ENCODE assay signal across 13 cellular contexts in the genomic region with DNA sequence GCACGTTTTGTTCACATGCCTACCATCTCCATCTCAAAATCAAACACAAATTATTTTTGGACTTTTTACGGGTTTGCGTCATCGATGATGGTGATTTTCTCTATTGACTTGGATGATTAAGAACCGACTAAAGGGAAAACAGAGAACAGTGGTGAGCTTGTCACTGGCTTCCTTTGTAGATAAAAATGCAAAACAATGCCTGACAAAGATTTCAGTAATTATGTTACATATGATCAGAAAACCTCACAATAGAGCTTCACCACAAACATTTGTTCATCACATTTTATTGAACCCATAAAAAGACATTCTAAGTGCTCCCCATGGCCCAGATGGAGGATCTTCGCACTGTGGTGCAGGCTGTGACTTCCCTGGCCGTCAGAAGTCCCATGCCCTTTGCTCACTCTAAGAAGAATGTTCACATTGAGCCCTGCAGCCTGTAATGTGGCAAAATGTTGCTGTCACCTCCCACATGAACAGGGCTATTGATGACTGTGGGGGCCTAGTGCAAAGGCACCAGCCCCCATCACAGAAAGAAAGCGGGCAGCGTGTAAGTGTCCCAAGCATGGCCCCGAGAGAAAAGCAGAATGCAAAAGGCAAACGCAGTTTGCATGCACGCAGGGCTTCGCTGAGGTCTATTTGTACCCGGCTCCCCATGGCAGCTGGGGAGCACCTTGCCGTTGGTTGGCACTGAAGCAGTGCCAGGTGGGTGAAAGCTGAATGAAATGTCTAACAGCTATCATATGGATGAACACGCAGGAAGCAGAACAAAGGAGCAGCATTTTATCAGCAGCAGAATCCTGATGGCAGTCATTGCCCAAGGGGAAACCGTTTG.
DNase-seq lines count a peak whose midpoint lies in the region; TF ChIP-seq lines count a peak whose summit lies in the region.
"Had no signal": no experiment of that assay in that cellular context is flagged by ENCODE, and none has a peak within 500 bp of the region (broad histone marks: within the 10 kb centered on the region; RNA-seq: fewer than 3 reads in every experiment).

No MANE protein-coding gene starts in this region.

- H3K9me3 ChIP-seq in vagina (no peaks in the 10 kb centered on the region), ascending aorta (no peaks in the 10 kb centered on the region), Peyer's patch (no peaks in the 10 kb centered on the region)
- H3K9me3 ChIP-seq: BE2C had no signal

- H3K27me3 ChIP-seq in vagina (no peaks in the 10 kb centered on the region), ascending aorta (no peaks in the 10 kb centered on the region), Peyer's patch (no peaks in the 10 kb centered on the region)
- H3K27me3 ChIP-seq: BE2C, brain microvascular endothelial cell had no signal

- no peak for DNase-seq in activated naive CD4-positive, alpha-beta T cell (lab: John Stamatoyannopoulos, UW)
- DNase-seq in activated T-helper 2 cell treated with anti-CD3 and anti-CD28 coated beads, Interferon-gamma antibody, Interleukin-2, Interleukin-4, amounts not matched to agents 10 μg/mL and 5 μg/mL and 100 μg/mL, durations not matched to agents 14 hours and 24 hours and 36 hours (ENCODE audit: low spot score) = no peak
- DNase-seq in vagina (ENCODE audit: extremely low spot score in 2 of 2) (no peak), ascending aorta (ENCODE audit: low spot score in 2 of 2) (no peak), NCI-H1048 (lab: John Stamatoyannopoulos, UW) (no peak), Peyer's patch (no peak)
- DNase-seq: BE2C, brain microvascular endothelial cell, H7, NCI-H524 treated with DMSO at 0.1 percent for 48 hours had no signal

- H3K27ac Mint-ChIP-seq in activated naive CD4-positive, alpha-beta T cell treated with anti-CD3 and anti-CD28 coated beads, Interleukin-2, amount 50 U/mL, for 24 hours = peak overlapping the region; percentile 59
- H3K27ac Mint-ChIP-seq in activated T-helper 2 cell treated with anti-CD3 and anti-CD28 coated beads, Interferon-gamma antibody, Interleukin-2, Interleukin-4, amounts not matched to agents 10 μg/mL and 5 μg/mL and 100 μg/mL, durations not matched to agents 14 hours and 24 hours and 36 hours = peak overlapping the region; percentile 14
- peak overlapping the region in 2 of 3 experiments; percentile 16 to 20 for H3K27ac Mint-ChIP-seq in nephron

- H3K36me3 Mint-ChIP-seq in activated naive CD4-positive, alpha-beta T cell treated with anti-CD3 and anti-CD28 coated beads, Interleukin-2, amount 50 U/mL, for 24 hours = peaks cover 20% of the 10 kb centered on the region
- peaks cover 81% of the 10 kb centered on the region for H3K36me3 Mint-ChIP-seq in activated T-helper 2 cell treated with anti-CD3 and anti-CD28 coated beads, Interferon-gamma antibody, Interleukin-2, Interleukin-4, amounts not matched to agents 10 μg/mL and 5 μg/mL and 100 μg/mL, durations not matched to agents 14 hours and 24 hours and 36 hours (ENCODE audit: low read depth)
- no peaks in the 10 kb centered on the region for H3K36me3 Mint-ChIP-seq in nephron (ENCODE audit: low read depth)

- H3K9me3 Mint-ChIP-seq in activated naive CD4-positive, alpha-beta T cell treated with anti-CD3 and anti-CD28 coated beads, Interleukin-2, amount 50 U/mL, for 24 hours = no peaks in the 10 kb centered on the region
- no peaks in the 10 kb centered on the region for H3K9me3 Mint-ChIP-seq in activated T-helper 2 cell treated with anti-CD3 and anti-CD28 coated beads, Interferon-gamma antibody, Interleukin-2, Interleukin-4, amounts not matched to agents 10 μg/mL and 5 μg/mL and 100 μg/mL, durations not matched to agents 14 hours and 24 hours and 36 hours
- H3K9me3 Mint-ChIP-seq in nephron = no peaks in the 10 kb centered on the region
- H3K9me3 Mint-ChIP-seq: stimulated activated memory B cell treated with anti-CD40 and anti-IgM and Interleukin-4, amounts not matched to agents 10 μg/mL and 1 μg/mL and 100 μg/mL, for 72 hours had no signal

- H3K4me3 Mint-ChIP-seq in activated naive CD4-positive, alpha-beta T cell treated with anti-CD3 and anti-CD28 coated beads, Interleukin-2, amount 50 U/mL, for 24 hours = peak overlapping the region; percentile 12
- H3K4me3 Mint-ChIP-seq in activated T-helper 2 cell treated with anti-CD3 and anti-CD28 coated beads, Interferon-gamma antibody, Interleukin-2, Interleukin-4, amounts not matched to agents 10 μg/mL and 5 μg/mL and 100 μg/mL, durations not matched to agents 14 hours and 24 hours and 36 hours (ENCODE audit: low read depth) = no peak overlapping the region
- no peak overlapping the region for H3K4me3 Mint-ChIP-seq in nephron
- H3K4me3 Mint-ChIP-seq: stimulated activated memory B cell treated with anti-CD40 and anti-IgM and Interleukin-4, amounts not matched to agents 10 μg/mL and 1 μg/mL and 100 μg/mL, for 72 hours had no signal

- H3K36me3 ChIP-seq in vagina (no peaks in the 10 kb centered on the region), ascending aorta (no peaks in the 10 kb centered on the region), Peyer's patch (no peaks in the 10 kb centered on the region)
- H3K36me3 ChIP-seq: BE2C, brain microvascular endothelial cell had no signal

- intact Hi-C loops in activated T-helper 2 cell treated with anti-CD3 and anti-CD28 coated beads, Interferon-gamma antibody, Interleukin-2, Interleukin-4, amounts not matched to agents 10 μg/mL and 5 μg/mL and 100 μg/mL, durations not matched to agents 14 hours and 24 hours and 36 hours (cut with micrococcal nuclease) = no loop called here
- intact Hi-C loops in vagina (cut with DNase I) = no loop called here
- intact Hi-C loops in ascending aorta (cut with DNase I) = no loop called here

- H3K4me1 ChIP-seq in vagina (peaks cover 59% of the 10 kb centered on the region), ascending aorta (peaks cover 0 to 18% of the 10 kb centered on the region in 2 donors), Peyer's patch (peaks cover 0 to 4% (median 0%) of the 10 kb centered on the region in 4 donors)
- H3K4me1 ChIP-seq: BE2C had no signal

- H3K27ac ChIP-seq in vagina = peak overlapping the region; percentile 27
- no peak overlapping the region for H3K27ac ChIP-seq in ascending aorta
- peak overlapping the region in 1 of 4 donors; percentile 16 for H3K27ac ChIP-seq in Peyer's patch
- H3K27ac ChIP-seq: brain microvascular endothelial cell had no signal

- H3K4me3 ChIP-seq in vagina (no peak overlapping the region), ascending aorta (no peak overlapping the region), Peyer's patch (no peak overlapping the region)

- no peaks in the 10 kb centered on the region for H3K27me3 Mint-ChIP-seq in activated naive CD4-positive, alpha-beta T cell treated with anti-CD3 and anti-CD28 coated beads, Interleukin-2, amount 50 U/mL, for 24 hours
- no peaks in the 10 kb centered on the region for H3K27me3 Mint-ChIP-seq in activated T-helper 2 cell treated with anti-CD3 and anti-CD28 coated beads, Interferon-gamma antibody, Interleukin-2, Interleukin-4, amounts not matched to agents 10 μg/mL and 5 μg/mL and 100 μg/mL, durations not matched to agents 14 hours and 24 hours and 36 hours (ENCODE audit: low read depth)
- H3K27me3 Mint-ChIP-seq in nephron (ENCODE audit: low read depth) = no peaks in the 10 kb centered on the region
- H3K27me3 Mint-ChIP-seq: stimulated activated memory B cell treated with anti-CD40 and anti-IgM and Interleukin-4, amounts not matched to agents 10 μg/mL and 1 μg/mL and 100 μg/mL, for 72 hours had no signal

- no peak for TF ChIP-seq POLR2A in vagina (IDR thresholded peaks at IDR 0.05)
- no peak for TF ChIP-seq POLR2A in Peyer's patch (IDR thresholded peaks at IDR 0.05)

- peaks cover 86% of the 10 kb centered on the region for H3K4me1 Mint-ChIP-seq in activated naive CD4-positive, alpha-beta T cell treated with anti-CD3 and anti-CD28 coated beads, Interleukin-2, amount 50 U/mL, for 24 hours
- H3K4me1 Mint-ChIP-seq in activated T-helper 2 cell treated with anti-CD3 and anti-CD28 coated beads, Interferon-gamma antibody, Interleukin-2, Interleukin-4, amounts not matched to agents 10 μg/mL and 5 μg/mL and 100 μg/mL, durations not matched to agents 14 hours and 24 hours and 36 hours (ENCODE audit: low read depth) = peaks cover 55% of the 10 kb centered on the region
- peaks cover 43% of the 10 kb centered on the region for H3K4me1 Mint-ChIP-seq in nephron

- TF ChIP-seq CTCF in nephron (IDR thresholded peaks at IDR 0.05; ENCODE audit: unreplicated experiment in 3 of 3) = no peak
- TF ChIP-seq CTCF in vagina (IDR thresholded peaks at IDR 0.05) = no peak
- no peak for TF ChIP-seq CTCF in ascending aorta (IDR thresholded peaks at IDR 0.05)
- no peak for TF ChIP-seq CTCF in Peyer's patch (IDR thresholded peaks at IDR 0.05)
